1 cellular context compared by ENCODE assay signal in the genomic region with DNA sequence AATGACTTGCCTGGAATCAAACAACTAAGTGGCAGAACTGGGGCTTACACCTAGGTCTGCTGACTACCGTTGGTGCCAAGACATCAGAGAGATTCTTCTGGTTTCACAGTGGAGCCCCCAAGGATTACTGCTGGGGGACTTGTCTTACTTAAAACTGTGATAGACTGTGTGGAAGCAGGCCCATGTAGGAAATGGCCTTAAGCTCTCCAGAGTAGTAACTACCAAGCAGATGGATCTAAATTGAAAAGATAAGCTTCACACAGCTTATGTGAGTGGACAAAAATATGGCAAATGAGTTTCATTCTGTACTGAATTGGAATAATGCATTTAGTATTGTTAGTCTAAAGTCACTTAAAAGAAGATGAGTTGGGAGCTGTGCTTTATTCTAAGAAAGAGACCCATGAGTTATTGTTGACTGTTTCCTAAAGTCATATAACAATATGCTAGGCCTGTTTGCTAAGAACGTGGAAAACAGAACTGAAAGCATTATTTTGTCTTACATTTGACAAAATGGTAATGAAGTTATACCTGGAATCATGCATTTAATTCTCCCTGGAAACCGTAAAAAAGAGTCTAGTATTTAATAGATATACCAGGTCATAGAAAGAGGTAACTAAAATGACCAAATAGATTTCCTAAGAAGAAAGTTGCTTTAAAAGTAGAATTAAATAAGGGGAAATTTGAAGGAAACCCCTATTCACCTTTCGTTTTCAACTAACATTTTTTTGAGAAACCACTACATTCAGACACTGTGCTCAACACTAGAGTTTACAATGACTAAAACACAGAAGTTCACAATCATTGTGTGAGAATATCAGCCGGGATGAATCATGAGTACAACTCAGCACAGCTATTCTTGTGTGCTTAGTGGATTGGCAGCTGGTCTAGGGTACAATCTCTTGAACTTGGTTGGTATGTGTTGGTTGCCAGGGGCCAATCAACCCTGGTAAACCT.
TF ChIP-seq lines count a peak whose summit lies in the region.

No MANE protein-coding gene starts in this region.

TF ChIP-seq in GM23338, 12 proteins besides CTCF, POLR2A, EP300 and RAD21 (continued from another document):
- TF ChIP-seq, protein P1, sequence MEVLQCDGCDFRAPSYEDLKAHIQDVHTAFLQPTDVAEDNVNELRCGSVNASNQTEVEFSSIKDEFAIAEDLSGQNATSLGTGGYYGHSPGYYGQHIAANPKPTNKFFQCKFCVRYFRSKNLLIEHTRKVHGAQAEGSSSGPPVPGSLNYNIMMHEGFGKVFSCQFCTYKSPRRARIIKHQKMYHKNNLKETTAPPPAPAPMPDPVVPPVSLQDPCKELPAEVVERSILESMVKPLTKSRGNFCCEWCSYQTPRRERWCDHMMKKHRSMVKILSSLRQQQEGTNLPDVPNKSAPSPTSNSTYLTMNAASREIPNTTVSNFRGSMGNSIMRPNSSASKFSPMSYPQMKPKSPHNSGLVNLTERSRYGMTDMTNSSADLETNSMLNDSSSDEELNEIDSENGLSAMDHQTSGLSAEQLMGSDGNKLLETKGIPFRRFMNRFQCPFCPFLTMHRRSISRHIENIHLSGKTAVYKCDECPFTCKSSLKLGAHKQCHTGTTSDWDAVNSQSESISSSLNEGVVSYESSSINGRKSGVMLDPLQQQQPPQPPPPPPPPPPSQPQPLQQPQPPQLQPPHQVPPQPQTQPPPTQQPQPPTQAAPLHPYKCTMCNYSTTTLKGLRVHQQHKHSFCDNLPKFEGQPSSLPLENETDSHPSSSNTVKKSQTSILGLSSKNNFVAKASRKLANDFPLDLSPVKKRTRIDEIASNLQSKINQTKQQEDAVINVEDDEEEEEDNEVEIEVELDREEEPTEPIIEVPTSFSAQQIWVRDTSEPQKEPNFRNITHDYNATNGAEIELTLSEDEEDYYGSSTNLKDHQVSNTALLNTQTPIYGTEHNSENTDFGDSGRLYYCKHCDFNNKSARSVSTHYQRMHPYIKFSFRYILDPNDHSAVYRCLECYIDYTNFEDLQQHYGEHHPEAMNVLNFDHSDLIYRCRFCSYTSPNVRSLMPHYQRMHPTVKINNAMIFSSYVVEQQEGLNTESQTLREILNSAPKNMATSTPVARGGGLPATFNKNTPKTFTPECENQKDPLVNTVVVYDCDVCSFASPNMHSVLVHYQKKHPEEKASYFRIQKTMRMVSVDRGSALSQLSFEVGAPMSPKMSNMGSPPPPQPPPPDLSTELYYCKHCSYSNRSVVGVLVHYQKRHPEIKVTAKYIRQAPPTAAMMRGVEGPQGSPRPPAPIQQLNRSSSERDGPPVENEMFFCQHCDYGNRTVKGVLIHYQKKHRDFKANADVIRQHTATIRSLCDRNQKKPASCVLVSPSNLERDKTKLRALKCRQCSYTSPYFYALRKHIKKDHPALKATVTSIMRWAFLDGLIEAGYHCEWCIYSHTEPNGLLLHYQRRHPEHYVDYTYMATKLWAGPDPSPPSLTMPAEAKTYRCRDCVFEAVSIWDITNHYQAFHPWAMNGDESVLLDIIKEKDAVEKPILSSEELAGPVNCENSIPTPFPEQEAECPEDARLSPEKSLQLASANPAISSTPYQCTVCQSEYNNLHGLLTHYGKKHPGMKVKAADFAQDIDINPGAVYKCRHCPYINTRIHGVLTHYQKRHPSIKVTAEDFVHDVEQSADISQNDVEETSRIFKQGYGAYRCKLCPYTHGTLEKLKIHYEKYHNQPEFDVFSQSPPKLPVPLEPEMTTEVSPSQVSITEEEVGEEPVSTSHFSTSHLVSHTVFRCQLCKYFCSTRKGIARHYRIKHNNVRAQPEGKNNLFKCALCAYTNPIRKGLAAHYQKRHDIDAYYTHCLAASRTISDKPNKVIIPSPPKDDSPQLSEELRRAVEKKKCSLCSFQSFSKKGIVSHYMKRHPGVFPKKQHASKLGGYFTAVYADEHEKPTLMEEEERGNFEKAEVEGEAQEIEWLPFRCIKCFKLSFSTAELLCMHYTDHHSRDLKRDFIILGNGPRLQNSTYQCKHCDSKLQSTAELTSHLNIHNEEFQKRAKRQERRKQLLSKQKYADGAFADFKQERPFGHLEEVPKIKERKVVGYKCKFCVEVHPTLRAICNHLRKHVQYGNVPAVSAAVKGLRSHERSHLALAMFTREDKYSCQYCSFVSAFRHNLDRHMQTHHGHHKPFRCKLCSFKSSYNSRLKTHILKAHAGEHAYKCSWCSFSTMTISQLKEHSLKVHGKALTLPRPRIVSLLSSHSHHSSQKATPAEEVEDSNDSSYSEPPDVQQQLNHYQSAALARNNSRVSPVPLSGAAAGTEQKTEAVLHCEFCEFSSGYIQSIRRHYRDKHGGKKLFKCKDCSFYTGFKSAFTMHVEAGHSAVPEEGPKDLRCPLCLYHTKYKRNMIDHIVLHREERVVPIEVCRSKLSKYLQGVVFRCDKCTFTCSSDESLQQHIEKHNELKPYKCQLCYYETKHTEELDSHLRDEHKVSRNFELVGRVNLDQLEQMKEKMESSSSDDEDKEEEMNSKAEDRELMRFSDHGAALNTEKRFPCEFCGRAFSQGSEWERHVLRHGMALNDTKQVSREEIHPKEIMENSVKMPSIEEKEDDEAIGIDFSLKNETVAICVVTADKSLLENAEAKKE (CRISPR knock-in tag; IDR thresholded peaks at IDR 0.05), result no peak
TF ChIP-seq in GM23338: peak in this region for 0.
